Comparison of ENCODE assay signal across 2 cellular contexts in the genomic region with DNA sequence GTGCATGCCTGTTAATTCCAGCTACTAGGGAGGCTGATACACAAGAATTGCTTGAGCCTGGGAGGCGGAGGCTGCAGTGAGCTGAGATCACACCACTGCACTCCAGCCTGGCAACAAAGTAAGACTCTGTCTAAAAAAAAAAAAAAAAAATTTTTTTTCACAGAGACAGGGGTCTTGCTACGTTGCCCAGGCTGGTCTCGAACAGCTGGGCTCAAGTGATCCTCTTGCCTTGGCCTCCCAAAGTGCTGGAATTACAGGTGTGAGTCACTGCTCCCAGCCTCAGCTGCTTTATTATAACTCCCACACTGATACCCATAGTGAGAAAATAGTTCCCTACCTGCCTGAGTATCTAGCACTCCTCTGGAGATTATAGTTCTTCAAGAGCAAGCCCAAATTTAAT.
TF ChIP-seq lines count a peak whose summit lies in the region.

No MANE protein-coding gene starts in this region.

TF ChIP-seq in HepG2, 621 proteins besides CTCF, POLR2A, EP300 and RAD21:
- TF ChIP-seq, protein P1, sequence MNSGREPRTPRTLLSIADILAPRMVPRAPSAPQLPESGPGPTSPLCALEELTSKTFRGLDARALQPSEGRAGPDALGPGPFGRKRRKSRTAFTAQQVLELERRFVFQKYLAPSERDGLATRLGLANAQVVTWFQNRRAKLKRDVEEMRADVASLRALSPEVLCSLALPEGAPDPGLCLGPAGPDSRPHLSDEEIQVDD (CRISPR knock-in tag; IDR thresholded peaks at IDR 0.05; ENCODE audit: borderline replicate concordance): no peak
- TF ChIP-seq ZNF230 (CRISPR knock-in tag; IDR thresholded peaks at IDR 0.05) (0 out of 2 replicates have a peak, but pooled peaks have one; percentile 38), ZNF121 (CRISPR knock-in tag; IDR thresholded peaks at IDR 0.05) (peak; percentile 84), HNF4G (IDR thresholded peaks at IDR 0.05; ENCODE audit: borderline replicate concordance, low read depth, low read length) (no peak), HNF4G (CRISPR knock-in tag; IDR thresholded peaks at IDR 0.05; ENCODE audit: borderline replicate concordance, low read depth) (no peak)

TF ChIP-seq in K562, 482 proteins besides CTCF, POLR2A, EP300 and RAD21:
- TF ChIP-seq MCM3 (IDR thresholded peaks at IDR 0.05) (no peak), NFRKB (IDR thresholded peaks at IDR 0.05; ENCODE audit: low read depth) (no peak), RBM25 (IDR thresholded peaks at IDR 0.05; ENCODE audit: low read depth, low read length, severe bottlenecking) (peak; percentile 5), SMARCB1 (IDR thresholded peaks at IDR 0.05; ENCODE audit: insufficient read length, low read depth) (no peak), ZNF121 (CRISPR knock-in tag; conservative IDR thresholded peaks at IDR 0.05) (peak; percentile 76)
